Comparison of ENCODE assay signal across 14 cellular contexts in the genomic region with DNA sequence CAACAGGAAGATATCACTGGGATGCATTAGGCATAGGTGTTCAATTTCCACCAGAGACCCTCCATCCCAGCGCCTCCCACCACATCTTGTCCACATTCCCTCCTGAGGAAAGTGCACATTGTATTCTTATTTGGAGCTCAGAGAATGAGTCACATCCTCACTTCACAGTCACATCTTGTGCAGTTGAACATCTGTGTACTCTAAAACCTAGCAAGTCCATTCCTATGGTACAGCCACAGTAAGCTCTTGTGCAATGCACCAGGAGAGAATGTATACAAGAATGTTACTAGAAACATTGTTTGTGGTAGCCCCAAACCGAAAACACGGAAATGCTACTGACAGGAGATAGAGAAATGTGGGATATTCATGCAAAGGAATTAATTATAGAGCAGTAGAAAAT. TPM values are rescaled to one million over a fixed set of nuclear protein-coding genes. Genes with fewer than 3 reads are reported as not detected.
DNase-seq lines count a peak whose midpoint lies in the region; ATAC-seq, FAIRE-seq and TF ChIP-seq lines count a peak whose summit lies in the region.
"Had no signal": no experiment of that assay in that cellular context is flagged by ENCODE, and none has a peak within 500 bp of the region (broad histone marks: within the 10 kb centered on the region; RNA-seq: fewer than 3 reads in every experiment).

No MANE protein-coding gene starts in this region.

- peaks cover 6 to 17% (median 8%) of the 10 kb centered on the region in 3 donors for H3K4me1 Mint-ChIP-seq in CD8-positive, alpha-beta memory T cell

- TF ChIP-seq RAD21 in K562 (CRISPR knock-in tag; conservative IDR thresholded peaks at IDR 0.05 in 1 of 2, IDR thresholded peaks at IDR 0.05 in 1 of 2) = no peak

- FAIRE-seq in K562 (lab: Jason Lieb, UNC) (peak; percentile 32), keratinocyte (lab: Jason Lieb, UNC) (peak; percentile 96)

- peaks cover 9 to 14% of the 10 kb centered on the region in 2 experiments; a peak in 4 of 5 replicates for H3K4me1 ChIP-seq in K562 (replicated peaks in 1 of 2; ENCODE audit: control insufficient read depth in 2 of 2, insufficient read depth in 2 of 2, low read length in 2 of 2)
- H3K4me1 ChIP-seq in keratinocyte (ENCODE audit: control insufficient read depth, extremely low read depth, insufficient read depth, low read length) = peaks cover 31% of the 10 kb centered on the region
- H3K4me1 ChIP-seq in upper lobe of right lung = no peaks in the 10 kb centered on the region
- peaks cover 6% of the 10 kb centered on the region for H3K4me1 ChIP-seq in CD8-positive, alpha-beta memory T cell (ENCODE audit: insufficient read depth, low read length)

- POLR2A ChIA-PET in BJ (lab: Charles Lee) (interaction anchor here (0.6 kb wide), 1 partner anchor 10 kb away, joined by 3 read pairs; no protein-coding TSS in a partner anchor), K562 (lab: Yijun Ruan, JAX) (interaction anchor here (0.6 to 1.1 kb wide), 4 partner anchors 8 to 54 kb away, joined by 3 to 5 read pairs (median 4); no protein-coding TSS in a partner anchor)
- POLR2A ChIA-PET in CD8-positive, alpha-beta memory T cell (lab: Charles Lee) = no interaction called here

- H3K27me3 ChIP-seq in BJ (ENCODE audit: control insufficient read depth, insufficient read depth, low read length) (peaks cover 14% of the 10 kb centered on the region), K562 (ENCODE audit: control insufficient read depth in 2 of 2, insufficient read depth in 2 of 2, low read length in 2 of 2) (peaks cover 5 to 21% of the 10 kb centered on the region in 2 experiments; a peak in 4 of 5 replicates), keratinocyte (ENCODE audit: control insufficient read depth, extremely low read depth, insufficient read depth, low read length) (no peaks in the 10 kb centered on the region), upper lobe of right lung (peaks cover 32% of the 10 kb centered on the region)
- no peaks in the 10 kb centered on the region for H3K27me3 ChIP-seq in CD8-positive, alpha-beta memory T cell (ENCODE audit: insufficient read depth, low read length, poor library complexity, severe bottlenecking)

- TF ChIP-seq CTCF in BJ (IDR thresholded peaks at IDR 0.05; ENCODE audit: insufficient read depth, low read depth, low read length) = no peak
- TF ChIP-seq CTCF in K562 (IDR thresholded peaks at IDR 0.05 in 2 of 3, conservative IDR thresholded peaks at IDR 0.05 in 1 of 3; ENCODE audit: insufficient read depth in 2 of 3, low read depth in 1 of 3, low read length in 3 of 3) = no peak
- TF ChIP-seq CTCF in keratinocyte (optimal IDR thresholded peaks at IDR 0.05 in 1 of 3, IDR thresholded peaks at IDR 0.05 in 1 of 3, conservative IDR thresholded peaks at IDR 0.05 in 1 of 3; ENCODE audit: extremely low read depth in 1 of 3, insufficient read depth in 2 of 3, low read length in 3 of 3) = no peak
- no peak for TF ChIP-seq CTCF in upper lobe of right lung (IDR thresholded peaks at IDR 0.05)

- no peak overlapping the region for H3K4me3 ChIP-seq in BJ (ENCODE audit: low read depth, low read length)
- no peak overlapping the region for H3K4me3 ChIP-seq in K562
- no peak overlapping the region for H3K4me3 ChIP-seq in keratinocyte (ENCODE audit: control insufficient read depth in 2 of 3, extremely low read depth in 1 of 3, insufficient read depth in 2 of 3, low read depth in 1 of 3, low read length in 3 of 3)
- H3K4me3 ChIP-seq in upper lobe of right lung = no peak overlapping the region
- no peak overlapping the region for H3K4me3 ChIP-seq in CD8-positive, alpha-beta memory T cell (ENCODE audit: low read length)

- H3K9me3 ChIP-seq in K562 (replicated peaks; ENCODE audit: control insufficient read depth, insufficient read depth, low read depth, low read length) (no peaks in the 10 kb centered on the region), keratinocyte (ENCODE audit: control insufficient read depth, low read depth, low read length) (no peaks in the 10 kb centered on the region), upper lobe of right lung (no peaks in the 10 kb centered on the region)
- no peaks in the 10 kb centered on the region for H3K9me3 ChIP-seq in CD8-positive, alpha-beta memory T cell (ENCODE audit: low read length)

- H3K36me3 ChIP-seq in BJ (ENCODE audit: control insufficient read depth, insufficient read depth, low read length) (no peaks in the 10 kb centered on the region), K562 (ENCODE audit: control insufficient read depth, insufficient read depth, low read length) (no peaks in the 10 kb centered on the region), keratinocyte (ENCODE audit: control insufficient read depth in 2 of 2, extremely low read depth in 1 of 2, insufficient read depth in 2 of 2, low read length in 2 of 2) (peaks cover 0 to 6% of the 10 kb centered on the region in 2 experiments), upper lobe of right lung (no peaks in the 10 kb centered on the region)
- H3K36me3 ChIP-seq in CD8-positive, alpha-beta memory T cell (ENCODE audit: insufficient read depth, low read length) = no peaks in the 10 kb centered on the region

- H4K20me1 ChIP-seq in K562 (replicated peaks; ENCODE audit: control insufficient read depth, insufficient read depth, low read length) = no peaks in the 10 kb centered on the region
- no peaks in the 10 kb centered on the region for H4K20me1 ChIP-seq in keratinocyte (ENCODE audit: control insufficient read depth, extremely low read depth, insufficient read depth, low read length)

- DNase-seq in BJ (ENCODE audit: low read depth) (peak; percentile 72), M059J (ENCODE audit: low read depth) (peak; percentile 73), K562 (ENCODE audit: extremely low read depth in 1 of 4, low spot score in 3 of 4) (no peak), keratinocyte (ENCODE audit: low read depth, low spot score) (peak; percentile 71), upper lobe of right lung (no peak)
- no peak for DNase-seq in CD8-positive, alpha-beta memory T cell
- DNase-seq: DMS153; H9; stimulated activated CD4-positive, alpha-beta T cell treated with anti-CD3 and anti-CD28 coated beads, Interleukin-4, amount 100 ng/mL, for 1 hour had no signal

- no peaks in the 10 kb centered on the region for H3K9me3 Mint-ChIP-seq in CD8-positive, alpha-beta memory T cell
- H3K9me3 Mint-ChIP-seq: H9; natural killer cell treated with Interleukin-12 subunit alpha and Interleukin-12 subunit beta and Interleukin-15 and Interleukin-18, amount 100 ng/mL, for 72 hours had no signal

- no peak overlapping the region for H3K27ac ChIP-seq in K562 (ENCODE audit: extremely low read depth, low read depth, low read length)
- H3K27ac ChIP-seq in keratinocyte (ENCODE audit: control insufficient read depth, insufficient read depth, low read length) = no peak overlapping the region
- H3K27ac ChIP-seq in upper lobe of right lung = no peak overlapping the region
- H3K27ac ChIP-seq in CD8-positive, alpha-beta memory T cell (ENCODE audit: low read depth, low read length) = no peak overlapping the region

- no peak for TF ChIP-seq POLR2A in K562 (conservative IDR thresholded peaks at IDR 0.05)

- H3K9ac ChIP-seq in K562 (ENCODE audit: insufficient read depth in 1 of 2, low read depth in 2 of 2, low read length in 2 of 2) = no peak overlapping the region
- no peak overlapping the region for H3K9ac ChIP-seq in keratinocyte (ENCODE audit: control insufficient read depth, extremely low read depth, insufficient read depth, low read length)

- H3K9me1 ChIP-seq in K562 (ENCODE audit: control insufficient read depth, insufficient read depth, low read length) (no peaks in the 10 kb centered on the region), keratinocyte (ENCODE audit: control insufficient read depth, extremely low read depth, insufficient read depth, low read length) (no peaks in the 10 kb centered on the region)

- no peak overlapping the region for H3K27ac Mint-ChIP-seq in CD8-positive, alpha-beta memory T cell
- H3K27ac Mint-ChIP-seq: H9; natural killer cell treated with Interleukin-12 subunit alpha and Interleukin-12 subunit beta and Interleukin-15 and Interleukin-18, amount 100 ng/mL, for 72 hours had no signal

- BruUV-seq in K562 (replicated peaks; lab: Mats Ljungman, UMichigan) = no TSS peak

- no peak overlapping the region for H3K4me2 ChIP-seq in K562 (ENCODE audit: insufficient read depth, low read length)
- H3K4me2 ChIP-seq in keratinocyte (ENCODE audit: control insufficient read depth, extremely low read depth, insufficient read depth, low read depth, low read length) = peak overlapping the region; percentile 98

- no peak for TF ChIP-seq EP300 in K562 (IDR thresholded peaks at IDR 0.05; ENCODE audit: low read length)

- ATAC-seq in K562 (no peak), upper lobe of right lung (no peak), HG03135 (IDR thresholded peaks at IDR 0.05; ENCODE audit: unreplicated experiment) (no peak), HG03565 (IDR thresholded peaks at IDR 0.05; ENCODE audit: unreplicated experiment) (no peak)
- ATAC-seq: natural killer cell treated with Interleukin-12 subunit alpha and Interleukin-12 subunit beta and Interleukin-15 and Interleukin-18, amount 100 ng/mL, for 72 hours had no signal

- 6% methylated on average over 3 of the region's 3 CpGs for WGBS in K562 (ENCODE audit: insufficient coverage, low coverage, missing lambda C conversion rate)

- peak overlapping the region in 2 of 7 donors; percentile 24 to 94 for H3K4me3 Mint-ChIP-seq in CD8-positive, alpha-beta memory T cell
- H3K4me3 Mint-ChIP-seq: natural killer cell treated with Interleukin-12 subunit alpha and Interleukin-12 subunit beta and Interleukin-15 and Interleukin-18, amount 100 ng/mL, for 72 hours had no signal

- no peaks in the 10 kb centered on the region for H3K79me2 ChIP-seq in K562 (ENCODE audit: control insufficient read depth, insufficient read depth, low read length)
- H3K79me2 ChIP-seq in keratinocyte (ENCODE audit: control insufficient read depth, insufficient read depth, low read length) = peaks cover 34% of the 10 kb centered on the region

- in situ Hi-C loops in K562 (cut with MboI) = no loop called here

- H2AFZ ChIP-seq in K562 (ENCODE audit: low read depth, low read length) (no peak overlapping the region), keratinocyte (ENCODE audit: control insufficient read depth, low read length) (no peak overlapping the region)

- H3K36me3 Mint-ChIP-seq in CD8-positive, alpha-beta memory T cell = peaks cover 0 to 3% (median 2%) of the 10 kb centered on the region in 3 donors
- H3K36me3 Mint-ChIP-seq: natural killer cell treated with Interleukin-12 subunit alpha and Interleukin-12 subunit beta and Interleukin-15 and Interleukin-18, amount 100 ng/mL, for 72 hours had no signal

- CTCF ChIA-PET in BJ (lab: Yijun Ruan, JAX) (interaction anchor here (0.6 to 2.0 kb wide), 10 partner anchors 10 to 138 kb away, joined by 3 to 5 read pairs (median 3); partner anchors contain the start of gene TRNP1), K562 (lab: Yijun Ruan, JAX; ENCODE audit: low intra/inter-chr PET ratio) (no interaction called here)
- CTCF ChIA-PET in CD8-positive, alpha-beta memory T cell (lab: Charles Lee) = interaction anchor here (0.7 kb wide), 1 partner anchor 37 kb away, joined by 3 read pairs; no protein-coding TSS in a partner anchor

- intact Hi-C loops in K562 (cut with micrococcal nuclease) = no loop called here
- intact Hi-C loops in upper lobe of right lung (cut with DNase I) = no loop called here

- H3K27me3 Mint-ChIP-seq in CD8-positive, alpha-beta memory T cell = peaks cover 15 to 39% of the 10 kb centered on the region in 2 donors

- dilution Hi-C loops in keratinocyte (cut with MboI; ENCODE audit: extremely low pct_ligation_motif_present, low sequenced_read_pairs) = no loop called here

RNA-seq across cellular contexts. Expression of gene KDF1, which starts 1.6 kb away (rescaled TPM):
- polyA plus RNA-seq in BJ (2011; rRNA removed) = 0.04 TPM in 1 of 2 replicates, not detected in the other
- polyA minus RNA-seq in BJ (2011; rRNA and poly(A)+ RNA removed) = not detected in 2 replicates
- not detected in 2 replicates for total RNA-seq in M059J (2014; rRNA removed; shearing (Covaris generic))
- total RNA-seq in K562 (2011; cell fraction: chromatin; rRNA removed; ENCODE audit: low replicate concordance) = 1.2 and 3.2 TPM in 2 replicates
- total RNA-seq in K562 (2011; cell fraction: nucleolus; rRNA removed) = 2.0 and 2.1 TPM in 2 replicates
- 1.5 and 1.8 TPM in 2 replicates for total RNA-seq in K562 (2011; cell fraction: nucleoplasm; rRNA removed)
- 0.73 and 2.6 TPM in 2 replicates for total RNA-seq in K562 (2014; rRNA removed)
- total RNA-seq in K562 (2014; rRNA removed; fragmentation: Illumina TruSeq; extraction: Trizol) = 0.62 and 0.73 TPM in 2 replicates
- 0.53 and 0.83 TPM in 2 replicates for total RNA-seq in K562 (2015; rRNA removed; fragmentation: Illumina TruSeq; extraction: Trizol)
- 1.9 and 2.4 TPM in 2 replicates for total RNA-seq in K562 (2021)
- polyA plus RNA-seq in K562 (2011; rRNA removed) = 1.4 and 4.8 TPM in 2 replicates
- polyA plus RNA-seq in K562 (2011; cell fraction: cytosol; rRNA removed) = 4.7 and 4.9 TPM in 2 replicates
- polyA plus RNA-seq in K562 (2011; cell fraction: nucleus; rRNA removed) = 3.2 and 3.7 TPM in 2 replicates
- 1.2 and 3.1 TPM in 2 replicates for polyA plus RNA-seq in K562 (2012)
- 1.3 and 1.9 TPM in 2 replicates for polyA plus RNA-seq in K562 (2014; fragmentation: Illumina TruSeq; extraction: Trizol)
- polyA plus RNA-seq in K562 (2014; fragmentation: Nextera tagmentation; extraction: Ambion mirVana) = under 1 TPM; 0.38 to 0.48 TPM
- polyA plus RNA-seq in K562 (2014; rRNA removed) = 1.0 and 1.3 TPM in 2 replicates
- polyA minus RNA-seq in K562 (2011; rRNA and poly(A)+ RNA removed) = 2.2 and 4.5 TPM in 2 replicates
- 2.3 and 3.9 TPM in 2 replicates for polyA minus RNA-seq in K562 (2011; cell fraction: cytosol; rRNA and poly(A)+ RNA removed)
- polyA minus RNA-seq in K562 (2011; cell fraction: nucleus; rRNA and poly(A)+ RNA removed) = 0.81 and 1.4 TPM in 2 replicates
- 13.8 to 21.3 TPM (median 16.1 TPM) in 3 replicates for polyA plus RNA-seq in keratinocyte
- polyA plus RNA-seq in keratinocyte (2011; ENCODE audit: low read depth) = 3.1 TPM
- polyA plus RNA-seq in keratinocyte (2011; cell fraction: cytosol; rRNA removed) = 19.3 and 28.3 TPM in 2 replicates
- polyA plus RNA-seq in keratinocyte (2011; cell fraction: nucleus; rRNA removed) = 16.9 and 24.1 TPM in 2 replicates
- polyA plus RNA-seq in keratinocyte (2012; ENCODE audit: low replicate concordance) = 16.6 and 21.5 TPM in 2 replicates
- polyA minus RNA-seq in keratinocyte = 23.5 to 55.7 TPM (median 25.5 TPM) in 3 replicates
- 33.6 TPM for polyA minus RNA-seq in keratinocyte (2011; cell fraction: cytosol; rRNA and poly(A)+ RNA removed)
- polyA minus RNA-seq in keratinocyte (2011; cell fraction: nucleus; rRNA and poly(A)+ RNA removed) = 9.9 and 12.5 TPM in 2 replicates
- 10.5 TPM for total RNA-seq in upper lobe of right lung
- total RNA-seq in CD8-positive, alpha-beta memory T cell = under 1 TPM; 0.24 to 0.39 TPM
- polyA plus RNA-seq in CD8-positive, alpha-beta memory T cell = 4.6 TPM
- total RNA-seq: cardiac septum; natural killer cell treated with Interleukin-12 subunit alpha and Interleukin-12 subunit beta and Interleukin-15 and Interleukin-18, amount 100 ng/mL, for 72 hours; temporal lobe had no signal

RNA-seq across cellular contexts. Expression of gene TRNP1, which starts 31.7 kb away (rescaled TPM):
- polyA plus RNA-seq in BJ (2011; rRNA removed) = 68.9 and 75.4 TPM in 2 replicates
- 20.7 and 33.8 TPM in 2 replicates for polyA minus RNA-seq in BJ (2011; rRNA and poly(A)+ RNA removed)
- 3.9 and 11.6 TPM in 2 replicates for total RNA-seq in M059J (2014; rRNA removed; shearing (Covaris generic))
- 0.90 and 1.7 TPM in 2 replicates for total RNA-seq in K562 (2011; cell fraction: chromatin; rRNA removed; ENCODE audit: low replicate concordance)
- 1.3 and 1.8 TPM in 2 replicates for total RNA-seq in K562 (2011; cell fraction: nucleolus; rRNA removed)
- total RNA-seq in K562 (2011; cell fraction: nucleoplasm; rRNA removed) = 1.3 TPM in 2 replicates
- total RNA-seq in K562 (2014; rRNA removed) = 1.1 and 1.2 TPM in 2 replicates
- total RNA-seq in K562 (2014; rRNA removed; fragmentation: Illumina TruSeq; extraction: Trizol) = 0.73 and 0.95 TPM in 2 replicates
- total RNA-seq in K562 (2015; rRNA removed; fragmentation: Illumina TruSeq; extraction: Trizol) = 0.26 and 0.47 TPM in 2 replicates
- total RNA-seq in K562 (2021) = 0.95 and 2.3 TPM in 2 replicates
- polyA plus RNA-seq in K562 (2011; rRNA removed) = 0.98 and 1.9 TPM in 2 replicates
- polyA plus RNA-seq in K562 (2011; cell fraction: cytosol; rRNA removed) = 1.7 and 2.1 TPM in 2 replicates
- polyA plus RNA-seq in K562 (2011; cell fraction: nucleus; rRNA removed) = 1.1 and 1.7 TPM in 2 replicates
- 0.29 and 0.94 TPM in 2 replicates for polyA plus RNA-seq in K562 (2012)
- 0.98 and 1.4 TPM in 2 replicates for polyA plus RNA-seq in K562 (2014; fragmentation: Illumina TruSeq; extraction: Trizol)
- under 1 TPM; 0.03 to 0.14 TPM for polyA plus RNA-seq in K562 (2014; fragmentation: Nextera tagmentation; extraction: Ambion mirVana)
- polyA plus RNA-seq in K562 (2014; rRNA removed) = 0.97 and 1.3 TPM in 2 replicates
- polyA minus RNA-seq in K562 (2011; rRNA and poly(A)+ RNA removed) = 0.32 and 0.90 TPM in 2 replicates
- polyA minus RNA-seq in K562 (2011; cell fraction: cytosol; rRNA and poly(A)+ RNA removed) = 0.38 TPM in 1 of 2 replicates, not detected in the other
- polyA minus RNA-seq in K562 (2011; cell fraction: nucleus; rRNA and poly(A)+ RNA removed) = 0.81 and 1.1 TPM in 2 replicates
- polyA plus RNA-seq in keratinocyte = 130 to 166 TPM (median 164 TPM) in 3 replicates
- 33.9 TPM for polyA plus RNA-seq in keratinocyte (2011; ENCODE audit: low read depth)
- 107 and 141 TPM in 2 replicates for polyA plus RNA-seq in keratinocyte (2011; cell fraction: cytosol; rRNA removed)
- polyA plus RNA-seq in keratinocyte (2011; cell fraction: nucleus; rRNA removed) = 81.1 and 105 TPM in 2 replicates
- 81.0 and 94.3 TPM in 2 replicates for polyA plus RNA-seq in keratinocyte (2012; ENCODE audit: low replicate concordance)
- 40.7 to 76.9 TPM (median 51.1 TPM) in 3 replicates for polyA minus RNA-seq in keratinocyte
- 121 TPM for polyA minus RNA-seq in keratinocyte (2011; cell fraction: cytosol; rRNA and poly(A)+ RNA removed)
- 31.7 and 43.4 TPM in 2 replicates for polyA minus RNA-seq in keratinocyte (2011; cell fraction: nucleus; rRNA and poly(A)+ RNA removed)
- total RNA-seq in upper lobe of right lung = 16.2 TPM
- total RNA-seq in CD8-positive, alpha-beta memory T cell = 1 to 10 TPM in 1 of 2 experiments, under 1 TPM in 1; 0.73 to 1.2 TPM
- not detected for polyA plus RNA-seq in CD8-positive, alpha-beta memory T cell

RNA-seq across cellular contexts. Expression of gene NUDC, which starts 40.3 kb away (rescaled TPM):
- polyA plus RNA-seq in BJ (2011; rRNA removed) (40.7 and 43.7 TPM in 2 replicates), K562 (2011; rRNA removed) (42.5 and 59.7 TPM in 2 replicates), K562 (2014; fragmentation: Illumina TruSeq; extraction: Trizol) (202 and 219 TPM in 2 replicates), K562 (2014; fragmentation: Nextera tagmentation; extraction: Ambion mirVana) (10 to 100 TPM in 1 of 2 experiments, 1 to 10 TPM in 1; 9.8 to 18.1 TPM), K562 (2014; rRNA removed) (126 and 149 TPM in 2 replicates), keratinocyte (27.4 to 89.5 TPM (median 57.3 TPM) in 3 replicates)
- polyA minus RNA-seq in BJ (2011; rRNA and poly(A)+ RNA removed) = 16.2 and 19.3 TPM in 2 replicates
- 63.5 and 80.9 TPM in 2 replicates for total RNA-seq in M059J (2014; rRNA removed; shearing (Covaris generic))
- 70.9 and 112 TPM in 2 replicates for total RNA-seq in K562 (2011; cell fraction: chromatin; rRNA removed; ENCODE audit: low replicate concordance)
- 73.0 and 85.1 TPM in 2 replicates for total RNA-seq in K562 (2011; cell fraction: nucleolus; rRNA removed)
- 71.2 and 76.6 TPM in 2 replicates for total RNA-seq in K562 (2011; cell fraction: nucleoplasm; rRNA removed)
- total RNA-seq in K562 (2014; rRNA removed) (234 and 265 TPM in 2 replicates), K562 (2014; rRNA removed; fragmentation: Illumina TruSeq; extraction: Trizol) (83.1 and 86.9 TPM in 2 replicates), K562 (2015; rRNA removed; fragmentation: Illumina TruSeq; extraction: Trizol) (156 and 157 TPM in 2 replicates), K562 (2021) (160 and 170 TPM in 2 replicates), upper lobe of right lung (49.6 TPM)
- 49.6 and 54.7 TPM in 2 replicates for polyA plus RNA-seq in K562 (2011; cell fraction: cytosol; rRNA removed)
- polyA plus RNA-seq in K562 (2011; cell fraction: nucleus; rRNA removed) = 56.8 and 59.7 TPM in 2 replicates
- polyA plus RNA-seq in K562 (2012) = 171 and 247 TPM in 2 replicates
- polyA minus RNA-seq in K562 (2011; rRNA and poly(A)+ RNA removed) = 42.3 and 52.0 TPM in 2 replicates
- 79.7 and 80.2 TPM in 2 replicates for polyA minus RNA-seq in K562 (2011; cell fraction: cytosol; rRNA and poly(A)+ RNA removed)
- polyA minus RNA-seq in K562 (2011; cell fraction: nucleus; rRNA and poly(A)+ RNA removed) = 19.4 and 28.9 TPM in 2 replicates
- 73.4 TPM for polyA plus RNA-seq in keratinocyte (2011; ENCODE audit: low read depth)
- polyA plus RNA-seq in keratinocyte (2011; cell fraction: cytosol; rRNA removed) = 49.6 and 68.7 TPM in 2 replicates
- 64.9 and 70.7 TPM in 2 replicates for polyA plus RNA-seq in keratinocyte (2011; cell fraction: nucleus; rRNA removed)
- polyA plus RNA-seq in keratinocyte (2012; ENCODE audit: low replicate concordance) = 64.7 and 132 TPM in 2 replicates
- 12.6 to 29.6 TPM (median 22.0 TPM) in 3 replicates for polyA minus RNA-seq in keratinocyte
- polyA minus RNA-seq in keratinocyte (2011; cell fraction: cytosol; rRNA and poly(A)+ RNA removed) = 52.2 TPM
- polyA minus RNA-seq in keratinocyte (2011; cell fraction: nucleus; rRNA and poly(A)+ RNA removed) = 11.9 and 19.9 TPM in 2 replicates
- 100 to 1,000 TPM; 167 to 168 TPM for total RNA-seq in CD8-positive, alpha-beta memory T cell
- polyA plus RNA-seq in CD8-positive, alpha-beta memory T cell = 122 TPM

RNA-seq across cellular contexts. Expression of gene NR0B2, which starts 48.1 kb away (rescaled TPM):
- polyA plus RNA-seq in BJ (2011; rRNA removed) (not detected in 2 replicates), K562 (2011; rRNA removed) (not detected in 2 replicates), K562 (2014; fragmentation: Illumina TruSeq; extraction: Trizol) (not detected in 2 replicates), K562 (2014; fragmentation: Nextera tagmentation; extraction: Ambion mirVana) (not detected), K562 (2014; rRNA removed) (not detected in 2 replicates), keratinocyte (not detected in 3 replicates)
- polyA minus RNA-seq in BJ (2011; rRNA and poly(A)+ RNA removed) = not detected in 2 replicates
- not detected in 2 replicates for total RNA-seq in M059J (2014; rRNA removed; shearing (Covaris generic))
- total RNA-seq in K562 (2011; cell fraction: chromatin; rRNA removed; ENCODE audit: low replicate concordance) = not detected in 2 replicates
- not detected in 2 replicates for total RNA-seq in K562 (2011; cell fraction: nucleolus; rRNA removed)
- total RNA-seq in K562 (2011; cell fraction: nucleoplasm; rRNA removed) = not detected in 2 replicates
- total RNA-seq in K562 (2014; rRNA removed) (not detected in 2 replicates), K562 (2014; rRNA removed; fragmentation: Illumina TruSeq; extraction: Trizol) (not detected in 2 replicates), K562 (2015; rRNA removed; fragmentation: Illumina TruSeq; extraction: Trizol) (not detected in 2 replicates), K562 (2021) (not detected in 2 replicates), upper lobe of right lung (2.5 TPM)
- 0.06 TPM in 1 of 2 replicates, not detected in the other for polyA plus RNA-seq in K562 (2011; cell fraction: cytosol; rRNA removed)
- polyA plus RNA-seq in K562 (2011; cell fraction: nucleus; rRNA removed) = not detected in 2 replicates
- polyA plus RNA-seq in K562 (2012) = 0.08 TPM in 1 of 2 replicates, not detected in the other
- not detected in 2 replicates for polyA minus RNA-seq in K562 (2011; rRNA and poly(A)+ RNA removed)
- not detected in 2 replicates for polyA minus RNA-seq in K562 (2011; cell fraction: cytosol; rRNA and poly(A)+ RNA removed)
- not detected in 2 replicates for polyA minus RNA-seq in K562 (2011; cell fraction: nucleus; rRNA and poly(A)+ RNA removed)
- not detected for polyA plus RNA-seq in keratinocyte (2011; ENCODE audit: low read depth)
- polyA plus RNA-seq in keratinocyte (2011; cell fraction: cytosol; rRNA removed) = not detected in 2 replicates
- polyA plus RNA-seq in keratinocyte (2011; cell fraction: nucleus; rRNA removed) = not detected in 2 replicates
- not detected in 2 replicates for polyA plus RNA-seq in keratinocyte (2012; ENCODE audit: low replicate concordance)
- polyA minus RNA-seq in keratinocyte = not detected in 3 replicates
- polyA minus RNA-seq in keratinocyte (2011; cell fraction: cytosol; rRNA and poly(A)+ RNA removed) = not detected
- polyA minus RNA-seq in keratinocyte (2011; cell fraction: nucleus; rRNA and poly(A)+ RNA removed) = not detected in 2 replicates
- total RNA-seq in CD8-positive, alpha-beta memory T cell = not detected
- polyA plus RNA-seq in CD8-positive, alpha-beta memory T cell = not detected
- total RNA-seq: H9; natural killer cell treated with Interleukin-12 subunit alpha and Interleukin-12 subunit beta and Interleukin-15 and Interleukin-18, amount 100 ng/mL, for 72 hours; temporal lobe had no signal

RNA-seq across cellular contexts. Expression of gene TENT5B, which starts 50.8 kb away (rescaled TPM):
- polyA plus RNA-seq in BJ (2011; rRNA removed) (1.7 and 3.9 TPM in 2 replicates), K562 (2011; rRNA removed) (0.39 and 0.61 TPM in 2 replicates), K562 (2014; fragmentation: Illumina TruSeq; extraction: Trizol) (0.48 and 0.54 TPM in 2 replicates), K562 (2014; fragmentation: Nextera tagmentation; extraction: Ambion mirVana) (under 1 TPM in 1 of 2 experiments, not detected in 1; 0.07 TPM), K562 (2014; rRNA removed) (0.93 TPM in 2 replicates), keratinocyte (26.5 to 50.8 TPM (median 36.6 TPM) in 3 replicates)
- 4.0 and 4.2 TPM in 2 replicates for polyA minus RNA-seq in BJ (2011; rRNA and poly(A)+ RNA removed)
- 7.1 and 8.7 TPM in 2 replicates for total RNA-seq in M059J (2014; rRNA removed; shearing (Covaris generic))
- total RNA-seq in K562 (2011; cell fraction: chromatin; rRNA removed; ENCODE audit: low replicate concordance) = 0.62 and 1.6 TPM in 2 replicates
- total RNA-seq in K562 (2011; cell fraction: nucleolus; rRNA removed) = 1.7 and 2.0 TPM in 2 replicates
- total RNA-seq in K562 (2011; cell fraction: nucleoplasm; rRNA removed) = 1.1 and 1.4 TPM in 2 replicates
- total RNA-seq in K562 (2014; rRNA removed) (1.3 and 2.9 TPM in 2 replicates), K562 (2014; rRNA removed; fragmentation: Illumina TruSeq; extraction: Trizol) (0.25 and 0.29 TPM in 2 replicates), K562 (2015; rRNA removed; fragmentation: Illumina TruSeq; extraction: Trizol) (0.60 and 0.83 TPM in 2 replicates), K562 (2021) (1.6 and 1.7 TPM in 2 replicates), upper lobe of right lung (29.1 TPM)
- polyA plus RNA-seq in K562 (2011; cell fraction: cytosol; rRNA removed) = 0.77 and 0.98 TPM in 2 replicates
- polyA plus RNA-seq in K562 (2011; cell fraction: nucleus; rRNA removed) = 0.44 and 0.67 TPM in 2 replicates
- polyA plus RNA-seq in K562 (2012) = 0.77 and 0.80 TPM in 2 replicates
- 0.42 and 0.84 TPM in 2 replicates for polyA minus RNA-seq in K562 (2011; rRNA and poly(A)+ RNA removed)
- 0.48 and 1.1 TPM in 2 replicates for polyA minus RNA-seq in K562 (2011; cell fraction: cytosol; rRNA and poly(A)+ RNA removed)
- polyA minus RNA-seq in K562 (2011; cell fraction: nucleus; rRNA and poly(A)+ RNA removed) = 0.81 and 1.2 TPM in 2 replicates
- 130 TPM for polyA plus RNA-seq in keratinocyte (2011; ENCODE audit: low read depth)
- 21.2 and 35.6 TPM in 2 replicates for polyA plus RNA-seq in keratinocyte (2011; cell fraction: cytosol; rRNA removed)
- 37.2 and 51.5 TPM in 2 replicates for polyA plus RNA-seq in keratinocyte (2011; cell fraction: nucleus; rRNA removed)
- polyA plus RNA-seq in keratinocyte (2012; ENCODE audit: low replicate concordance) = 37.8 and 126 TPM in 2 replicates
- 43.5 to 79.5 TPM (median 49.6 TPM) in 3 replicates for polyA minus RNA-seq in keratinocyte
- 95.7 TPM for polyA minus RNA-seq in keratinocyte (2011; cell fraction: cytosol; rRNA and poly(A)+ RNA removed)
- 69.9 and 70.8 TPM in 2 replicates for polyA minus RNA-seq in keratinocyte (2011; cell fraction: nucleus; rRNA and poly(A)+ RNA removed)
- total RNA-seq in CD8-positive, alpha-beta memory T cell = not detected
- not detected for polyA plus RNA-seq in CD8-positive, alpha-beta memory T cell
- total RNA-seq: natural killer cell treated with Interleukin-12 subunit alpha and Interleukin-12 subunit beta and Interleukin-15 and Interleukin-18, amount 100 ng/mL, for 72 hours had no signal

Comparison
In these comparisons a context has a peak if more than half of its experiments do, and no peak if none do; other contexts are left out.
1. DNase-seq: peak in BJ (single experiment), M059J (single experiment) and keratinocyte (single experiment); none in K562 (0 of 4), upper lobe of right lung (single experiment) and CD8-positive, alpha-beta memory T cell (0 of 5).